In the genomic region with DNA sequence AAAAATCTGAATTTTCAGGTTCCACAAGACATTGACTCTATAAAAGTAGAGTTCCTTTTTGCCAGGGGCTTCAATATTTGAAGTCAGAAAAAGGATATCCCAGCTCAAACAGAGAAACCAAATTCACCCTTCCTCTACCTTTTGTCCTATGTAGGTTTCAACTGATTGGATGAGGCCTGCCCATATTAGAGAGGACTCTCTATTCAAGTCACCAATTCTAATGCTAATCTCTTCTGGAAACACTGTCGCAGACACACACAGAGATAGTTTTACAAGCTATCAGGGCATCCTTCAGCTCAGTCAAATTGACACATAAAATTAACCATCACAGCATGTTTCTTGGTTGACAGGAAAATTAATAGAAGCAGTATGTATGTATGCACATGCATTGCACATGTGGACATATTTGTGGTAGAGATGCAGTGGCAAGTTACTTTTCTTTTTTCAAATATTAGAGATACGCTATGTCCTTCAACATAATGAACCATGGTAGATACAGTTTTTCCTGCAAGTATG, we compare ENCODE assay signal across 21 cellular contexts.
"Had no signal": no experiment of that assay in that cellular context is flagged by ENCODE, and none has a peak within 500 bp of the region (broad histone marks: within the 10 kb centered on the region; RNA-seq: fewer than 3 reads in every experiment).

No MANE protein-coding gene starts in this region.

- H3K9ac ChIP-seq: SK-N-SH had no signal

- H3K27ac ChIP-seq: RWPE1 had no signal

- H3K4me2 ChIP-seq: SK-N-SH had no signal

- ATAC-seq: Panc1, PC-3 had no signal

- DNase-seq: Karpas-422; KBM-7; NCI-H1092 treated with DMSO at 0.1 percent for 48 hours; NCI-H1436; NCI-H187; NCI-H2029; NCI-H2081 treated with DMSO at 0.1 percent for 48 hours; NCI-H2171; NCI-H226; NCI-H446; NCI-H510A; NCI-H524 treated with DMSO at 0.1 percent for 48 hours; NCI-H69; NCI-H774; NK-92 treated with Interleukin-12 subunit alpha and Interleukin-12 subunit beta, amount 100 ng/mL, for 24 hours; PC-3; SHP77; SK-N-SH; SW 1271 had no signal

- H3K9me3 ChIP-seq: SK-N-SH had no signal

- H3K9me2 ChIP-seq: SK-N-SH had no signal
